In genomic region chr19:18117364-18117691, GRCh38 we compare ENCODE assay signal across 1 cellular context.
TF ChIP-seq lines count a peak whose summit lies in the region.

No MANE protein-coding gene starts in this region.

TF ChIP-seq in WTC11, 78 proteins besides CTCF, POLR2A, EP300 and RAD21 (continued from another document):
- no peak for TF ChIP-seq NR3C1 (CRISPR knock-in tag; conservative IDR thresholded peaks at IDR 0.05; ENCODE audit: low read depth)
- TF ChIP-seq SMAD3 (CRISPR knock-in tag; IDR thresholded peaks at IDR 0.05; ENCODE audit: borderline replicate concordance) = no peak
- no peak for TF ChIP-seq CDX4 (CRISPR knock-in tag; IDR thresholded peaks at IDR 0.05; ENCODE audit: borderline replicate concordance)
- no peak for TF ChIP-seq ETV6 (CRISPR knock-in tag; IDR thresholded peaks at IDR 0.05)
